In the genomic region with DNA sequence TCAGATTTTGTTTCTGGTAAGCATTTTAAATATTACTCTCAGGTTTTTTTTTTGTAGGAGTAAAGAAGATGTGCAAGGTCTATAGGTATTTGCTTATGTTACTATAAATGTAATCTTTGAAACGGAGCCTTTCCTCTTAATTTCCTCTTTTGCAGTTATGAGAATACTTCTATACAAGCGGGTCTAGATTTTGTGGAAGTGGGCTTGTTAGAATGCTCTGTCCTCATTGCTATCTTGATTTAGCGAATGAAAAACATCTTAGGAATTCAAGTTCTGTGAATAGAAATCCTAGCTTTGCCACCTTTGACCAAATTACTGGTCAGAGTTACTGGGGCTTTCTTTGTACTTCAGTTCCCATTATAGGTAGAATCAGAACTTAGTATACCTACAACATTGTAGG, we compare ENCODE assay signal across 25 cellular contexts.
A peak's percentile ranks its signal among the peaks of the same experiment; 100 is the strongest.
DNase-seq lines count a peak whose midpoint lies in the region.
"Had no signal": no experiment of that assay in that cellular context is flagged by ENCODE, and none has a peak within 500 bp of the region (broad histone marks: within the 10 kb centered on the region; RNA-seq: fewer than 3 reads in every experiment).

No MANE protein-coding gene starts in this region.

- H3K4me3 ChIP-seq in Karpas-422 (ENCODE audit: low read length) (no peak overlapping the region), mesendoderm (ENCODE audit: low read length) (no peak overlapping the region)
- H3K4me3 ChIP-seq: BLaER1, GM12878 had no signal

- no peak overlapping the region for H2AFZ ChIP-seq in Karpas-422 (ENCODE audit: low read length)

- H3K4me1 Mint-ChIP-seq in T-helper 2 cell treated with Interferon-gamma antibody and Interleukin-4, amounts not matched to agents 5 μg/mL and 100 μg/mL, for 36 hours (ENCODE audit: low read depth): no peaks in the 10 kb centered on the region
- H3K4me1 Mint-ChIP-seq: CD14-positive monocyte; CD4-positive, alpha-beta memory T cell; CD4-positive, CD25-positive, alpha-beta regulatory T cell; CD8-positive, alpha-beta memory T cell had no signal

- no peak overlapping the region for H2BK5ac ChIP-seq in mesendoderm (ENCODE audit: low read length)

- H3K36me3 ChIP-seq in Karpas-422 (ENCODE audit: insufficient read depth, low read length) (no peaks in the 10 kb centered on the region), mesendoderm (ENCODE audit: control insufficient read depth, insufficient read depth, low read length) (no peaks in the 10 kb centered on the region)
- H3K36me3 ChIP-seq: BE2C, BLaER1 had no signal

- DNase-seq in Karpas-422 (peak; percentile 62), astrocyte of the hippocampus (ENCODE audit: low read depth, low spot score) (peak; percentile 20), mesendoderm (peak; percentile 20), GM19240 (ENCODE audit: insufficient read length, low spot score) (no peak)
- no peak for DNase-seq in activated CD4-positive, CD25-positive, alpha-beta regulatory T cell (lab: John Stamatoyannopoulos, UW)
- DNase-seq in T-helper 2 cell treated with Interferon-gamma antibody and Interleukin-4, amounts not matched to agents 5 μg/mL and 100 μg/mL, for 36 hours (ENCODE audit: low spot score): no peak
- no peak for DNase-seq in activated CD8-positive, alpha-beta memory T cell treated with anti-CD3 and anti-CD28 coated beads, Interleukin-2, amount 50 U/mL, for 4 hours
- DNase-seq: 8988T; ACHN; BE2C; C1 segment of cervical spinal cord; CD4-positive, alpha-beta memory T cell; CD4-positive, CD25-positive, alpha-beta regulatory T cell; CD8-positive, alpha-beta memory T cell; COR-L47; DMS 273 treated with DMSO at 0.1 percent for 48 hours; DMS153; DMS53; DMS79; DND-41; EL; GDM1 had no signal

- no peak overlapping the region for H3K27ac Mint-ChIP-seq in T-helper 2 cell treated with Interferon-gamma antibody and Interleukin-4, amounts not matched to agents 5 μg/mL and 100 μg/mL, for 36 hours
- H3K27ac Mint-ChIP-seq: CD14-positive monocyte; CD4-positive, alpha-beta memory T cell; CD4-positive, CD25-positive, alpha-beta regulatory T cell; CD8-positive, alpha-beta memory T cell had no signal

- H3K9ac ChIP-seq in Karpas-422 (ENCODE audit: low read length) (no peak overlapping the region), mesendoderm (ENCODE audit: low read length) (no peak overlapping the region)
- H3K9ac ChIP-seq: BLaER1 had no signal

- H3K4me1 ChIP-seq in Karpas-422 (ENCODE audit: low read length): peaks cover 15% of the 10 kb centered on the region
- no peaks in the 10 kb centered on the region for H3K4me1 ChIP-seq in mesendoderm (ENCODE audit: control insufficient read depth, low read depth, low read length)
- H3K4me1 ChIP-seq: BE2C had no signal

- no peaks in the 10 kb centered on the region for H3K27me3 Mint-ChIP-seq in T-helper 2 cell treated with Interferon-gamma antibody and Interleukin-4, amounts not matched to agents 5 μg/mL and 100 μg/mL, for 36 hours (ENCODE audit: low read depth)
- H3K27me3 Mint-ChIP-seq: CD4-positive, alpha-beta memory T cell; CD8-positive, alpha-beta memory T cell had no signal

- H4K20me1 ChIP-seq in Karpas-422 (ENCODE audit: insufficient read depth, low read depth, low read length): no peaks in the 10 kb centered on the region
- H4K20me1 ChIP-seq: BLaER1 had no signal

- no peaks in the 10 kb centered on the region for H3K36me3 Mint-ChIP-seq in T-helper 2 cell treated with Interferon-gamma antibody and Interleukin-4, amounts not matched to agents 5 μg/mL and 100 μg/mL, for 36 hours (ENCODE audit: low read depth)
- H3K36me3 Mint-ChIP-seq: CD14-positive monocyte; CD4-positive, CD25-positive, alpha-beta regulatory T cell had no signal

- no peak overlapping the region for H2AK5ac ChIP-seq in mesendoderm (ENCODE audit: low read length)

- no peak overlapping the region for H3K4ac ChIP-seq in mesendoderm (ENCODE audit: low read depth, low read length)

- no peaks in the 10 kb centered on the region for H3K79me1 ChIP-seq in mesendoderm (ENCODE audit: low read length)

- no peak overlapping the region for H2BK120ac ChIP-seq in mesendoderm (ENCODE audit: low read depth, low read length)

- H2BK15ac ChIP-seq in mesendoderm (replicated peaks; ENCODE audit: low read depth): no peak overlapping the region

- no peak overlapping the region for H4K8ac ChIP-seq in mesendoderm (ENCODE audit: low read depth, low read length)

- H3K18ac ChIP-seq in mesendoderm (ENCODE audit: low read length): no peak overlapping the region

- H3K79me2 ChIP-seq in Karpas-422 (ENCODE audit: low read length) (no peaks in the 10 kb centered on the region), mesendoderm (ENCODE audit: control insufficient read depth, insufficient read depth, low read length) (no peaks in the 10 kb centered on the region)

- H3K9me3 ChIP-seq in Karpas-422 (ENCODE audit: low read length): no peaks in the 10 kb centered on the region
- H3K9me3 ChIP-seq: BE2C, BLaER1 had no signal

- H3K4me3 Mint-ChIP-seq in T-helper 2 cell treated with Interferon-gamma antibody and Interleukin-4, amounts not matched to agents 5 μg/mL and 100 μg/mL, for 36 hours: no peak overlapping the region
- H3K4me3 Mint-ChIP-seq: CD14-positive monocyte; CD4-positive, alpha-beta memory T cell; CD4-positive, CD25-positive, alpha-beta regulatory T cell; CD8-positive, alpha-beta memory T cell had no signal

- no peak overlapping the region for H3K56ac ChIP-seq in mesendoderm (ENCODE audit: low read length)

- no CpG with 5 or more reads among the region's 3 CpGs for WGBS in mesendoderm (ENCODE audit: extremely low coverage, insufficient coverage, low lambda C conversion rate)

- no peak overlapping the region for H3K23ac ChIP-seq in mesendoderm (ENCODE audit: low read length)

- no peaks in the 10 kb centered on the region for H3K9me2 ChIP-seq in Karpas-422 (replicated peaks; ENCODE audit: insufficient read depth, low read length)

- no peaks in the 10 kb centered on the region for H3K9me3 Mint-ChIP-seq in T-helper 2 cell treated with Interferon-gamma antibody and Interleukin-4, amounts not matched to agents 5 μg/mL and 100 μg/mL, for 36 hours
- H3K9me3 Mint-ChIP-seq: CD14-positive monocyte; CD4-positive, alpha-beta memory T cell; CD4-positive, CD25-positive, alpha-beta regulatory T cell; CD8-positive, alpha-beta memory T cell had no signal

- H3K27me3 ChIP-seq in Karpas-422 (ENCODE audit: low read length) (no peaks in the 10 kb centered on the region), mesendoderm (ENCODE audit: insufficient read depth, low read length, poor library complexity) (no peaks in the 10 kb centered on the region)
- H3K27me3 ChIP-seq: BE2C, BLaER1 had no signal

- H4K5ac ChIP-seq in mesendoderm (ENCODE audit: low read length): no peak overlapping the region

- H3K4me2 ChIP-seq in Karpas-422 (ENCODE audit: low read depth, low read length, poor library complexity, severe bottlenecking): peak overlapping the region; percentile 38
- H3K4me2 ChIP-seq in mesendoderm (ENCODE audit: low read length): no peak overlapping the region
- H3K4me2 ChIP-seq: BLaER1 had no signal

- no peak overlapping the region for H3K27ac ChIP-seq in Karpas-422 (ENCODE audit: low read length)
- no peak overlapping the region for H3K27ac ChIP-seq in mesendoderm (ENCODE audit: low read depth, low read length)
- H3K27ac ChIP-seq: BLaER1 had no signal

Comparison
In these comparisons a context has a peak if more than half of its experiments do, and no peak if none do; other contexts are left out.
1. DNase-seq: peak in Karpas-422 (single experiment), astrocyte of the hippocampus (single experiment) and mesendoderm (single experiment); none in activated CD4-positive, CD25-positive, alpha-beta regulatory T cell (0 of 4), GM19240 (single experiment), T-helper 2 cell treated with Interferon-gamma antibody and Interleukin-4, amounts not matched to agents 5 μg/mL and 100 μg/mL, for 36 hours (single experiment) and activated CD8-positive, alpha-beta memory T cell treated with anti-CD3 and anti-CD28 coated beads, Interleukin-2, amount 50 U/mL, for 4 hours (single experiment).